Comparison of ENCODE assay signal across 1 cellular context in genomic region chr1:101027194-101027772, GRCh38.
A peak's percentile ranks its signal among the peaks of the same experiment; 100 is the strongest.
TF ChIP-seq lines count a peak whose summit lies in the region.

No MANE protein-coding gene starts in this region.

TF ChIP-seq in GM12878, 131 proteins besides CTCF, POLR2A, EP300 and RAD21:
- TF ChIP-seq DPF2 (IDR thresholded peaks at IDR 0.05) = no peak
- no peak for TF ChIP-seq SRF (IDR thresholded peaks at IDR 0.05; ENCODE audit: low read depth in 2 of 2, low read length in 2 of 2)
- TF ChIP-seq ASH2L (IDR thresholded peaks at IDR 0.05; ENCODE audit: borderline replicate concordance, low read depth) = no peak
- TF ChIP-seq MAX (IDR thresholded peaks at IDR 0.05; ENCODE audit: low read depth, low read length) = no peak
- no peak for TF ChIP-seq FOXM1 (IDR thresholded peaks at IDR 0.05; ENCODE audit: low read depth, low read length)
- peak; percentile 42; the same call in 1 of the 2 replicates for TF ChIP-seq SPI1 (IDR thresholded peaks at IDR 0.05; ENCODE audit: borderline replicate concordance, insufficient read depth, low read depth, low read length)
- TF ChIP-seq CBX5 (IDR thresholded peaks at IDR 0.05; ENCODE audit: low read depth) = 0 out of 2 replicates have a peak, but pooled peaks have one; percentile 70
- TF ChIP-seq TCF12 (IDR thresholded peaks at IDR 0.05; ENCODE audit: low read depth, low read length) = no peak
- TF ChIP-seq RAD51 (IDR thresholded peaks at IDR 0.05) = no peak
- no peak for TF ChIP-seq E4F1 (IDR thresholded peaks at IDR 0.05; ENCODE audit: borderline replicate concordance, partially characterized antibody)
- TF ChIP-seq CUX1 (IDR thresholded peaks at IDR 0.05; ENCODE audit: insufficient replicate concordance, low read depth, low read length) = no peak
- TF ChIP-seq MTA3 (IDR thresholded peaks at IDR 0.05; ENCODE audit: borderline replicate concordance, low read length) = no peak
- TF ChIP-seq IRF5 (IDR thresholded peaks at IDR 0.05; ENCODE audit: borderline replicate concordance) = no peak
- TF ChIP-seq PAX5 (IDR thresholded peaks at IDR 0.05; ENCODE audit: borderline replicate concordance, low read depth, low read length) = no peak
- no peak for TF ChIP-seq GATAD2B (conservative IDR thresholded peaks at IDR 0.05; ENCODE audit: low read depth)
- no peak for TF ChIP-seq MYB (IDR thresholded peaks at IDR 0.05; ENCODE audit: borderline replicate concordance, low read depth, low read length)
- no peak for TF ChIP-seq EGR1 (IDR thresholded peaks at IDR 0.05; ENCODE audit: borderline replicate concordance in 1 of 2, low read depth in 2 of 2, low read length in 2 of 2)
- TF ChIP-seq PRDM15 (CRISPR knock-in tag; IDR thresholded peaks at IDR 0.05) = no peak
- TF ChIP-seq SKIL (IDR thresholded peaks at IDR 0.05; ENCODE audit: low read depth, poor library complexity, severe bottlenecking) = peak; percentile 42
- no peak for TF ChIP-seq IRF4 (IDR thresholded peaks at IDR 0.05; ENCODE audit: low read depth, low read length)
- no peak for TF ChIP-seq TCF3 (IDR thresholded peaks at IDR 0.05; ENCODE audit: borderline replicate concordance, insufficient read depth, low read depth, low read length)
- TF ChIP-seq NR2C1 (IDR thresholded peaks at IDR 0.05) = no peak
- no peak for TF ChIP-seq E2F4 (IDR thresholded peaks at IDR 0.05; ENCODE audit: low read depth, low read length)
- TF ChIP-seq FOXK2 (IDR thresholded peaks at IDR 0.05) = no peak
- no peak for TF ChIP-seq NFIC (IDR thresholded peaks at IDR 0.05; ENCODE audit: low read depth, low read length)
- TF ChIP-seq NKRF (conservative IDR thresholded peaks at IDR 0.05) = no peak
- TF ChIP-seq HDGF (IDR thresholded peaks at IDR 0.05) = no peak
- TF ChIP-seq IKZF1 (conservative IDR thresholded peaks at IDR 0.05) = no peak
- TF ChIP-seq BHLHE40 (IDR thresholded peaks at IDR 0.05; ENCODE audit: borderline replicate concordance in 1 of 2, low read depth in 2 of 2, low read length in 1 of 2) = no peak
- TF ChIP-seq NFYA (IDR thresholded peaks at IDR 0.05; ENCODE audit: borderline replicate concordance, low read depth, low read length) = no peak
- peak; percentile 83 for TF ChIP-seq YY1 (IDR thresholded peaks at IDR 0.05; ENCODE audit: low read depth, low read length)
- TF ChIP-seq PAX8 (IDR thresholded peaks at IDR 0.05) = no peak
